In genomic region chr15:80264031-80264430, GRCh38 we compare ENCODE assay signal across 1 cellular context.
TF ChIP-seq lines count a peak whose summit lies in the region.

No MANE protein-coding gene starts in this region.

TF ChIP-seq in HCT116, 20 proteins besides CTCF, POLR2A, EP300 and RAD21 (continued from another document):
- TF ChIP-seq ZBTB33 (IDR thresholded peaks at IDR 0.05; ENCODE audit: extremely low read depth, insufficient replicate concordance, low read length), result no peak
